Comparison of ENCODE assay signal across 27 cellular contexts in genomic region chr4:83831588-83831987, GRCh38.
"Had no signal": no experiment of that assay in that cellular context is flagged by ENCODE, and none has a peak within 500 bp of the region (broad histone marks: within the 10 kb centered on the region; RNA-seq: fewer than 3 reads in every experiment).

No MANE protein-coding gene starts in this region.

- FAIRE-seq: endothelial cell of umbilical vein, kidney had no signal

- H3K9me3 ChIP-seq: breast epithelium, heart left ventricle, psoas muscle, stomach, suprapubic skin, tibial artery had no signal

- H3K36me3 ChIP-seq: breast epithelium, heart left ventricle, stomach, suprapubic skin, tibial artery had no signal

- H3K79me2 ChIP-seq: parathyroid adenoma had no signal

- H3K4me1 ChIP-seq: breast epithelium, parathyroid adenoma, psoas muscle, stomach, suprapubic skin, tibial artery had no signal

- H2AFZ ChIP-seq: parathyroid adenoma had no signal

- DNase-seq: activated CD4-positive, alpha-beta memory T cell treated with anti-CD3 and anti-CD28 coated beads, Interleukin-2, amount 10 ng/mL, durations not matched to agents 7 days and 5 days; activated CD4-positive, alpha-beta T cell treated with anti-CD3 and anti-CD28 coated beads for 1 hour; activated CD4-positive, alpha-beta T cell treated with anti-CD3 and anti-CD28 coated beads, Interleukin-2, amount 10 ng/mL, durations not matched to agents 7 days and 5 days; activated CD8-positive, alpha-beta memory T cell treated with anti-CD3 and anti-CD28 coated beads, Interleukin-2, amount 50 U/mL, for 48 hours; activated gamma-delta T cell treated with Interleukin-2 at 50 U/mL for 16 hours; activated naive CD4-positive, alpha-beta T cell treated with anti-CD3 and anti-CD28 coated beads, Interleukin-2, amount 50 U/mL, for 16 hours; activated T-cell treated with anti-CD3 and anti-CD28 coated beads, Interleukin-2, amount 50 U/mL, for 24 hours; amygdala; central memory CD4-positive, alpha-beta T cell; heart left ventricle; hypothalamus; immature natural killer cell; kidney; midbrain; naive thymus-derived CD4-positive, alpha-beta T cell; psoas muscle; stimulated activated CD4-positive, alpha-beta T cell treated with anti-CD3 and anti-CD28 coated beads, Interleukin-15, amount 100 ng/mL, for 24 hours; stimulated activated CD4-positive, alpha-beta T cell treated with anti-CD3 and anti-CD28 coated beads, Interleukin-2, amount 100 ng/mL, for 24 hours; stimulated activated naive B cell treated with anti-CD40 and anti-IgM and Interleukin-4, amounts not matched to agents 10 μg/mL and 1 μg/mL and 100 μg/mL, for 72 hours; stomach; T-helper 2 cell; tibial artery had no signal

- H3K27ac ChIP-seq: breast epithelium, heart left ventricle, parathyroid adenoma, psoas muscle, stomach, suprapubic skin, tibial artery had no signal

- H3K4me3 ChIP-seq: breast epithelium, heart left ventricle, psoas muscle, stomach, suprapubic skin, tibial artery had no signal

- ATAC-seq: esophagus mucosa; heart left ventricle; naive thymus-derived CD4-positive, alpha-beta T cell; psoas muscle; stimulated activated naive B cell treated with anti-CD40 and anti-IgM and Interleukin-4, amounts not matched to agents 10 μg/mL and 1 μg/mL and 100 μg/mL, for 72 hours had no signal

- H3K27me3 ChIP-seq: breast epithelium, heart left ventricle, stomach, suprapubic skin, tibial artery had no signal
